ENCODE assay signal across 22 cellular contexts in the genomic region with DNA sequence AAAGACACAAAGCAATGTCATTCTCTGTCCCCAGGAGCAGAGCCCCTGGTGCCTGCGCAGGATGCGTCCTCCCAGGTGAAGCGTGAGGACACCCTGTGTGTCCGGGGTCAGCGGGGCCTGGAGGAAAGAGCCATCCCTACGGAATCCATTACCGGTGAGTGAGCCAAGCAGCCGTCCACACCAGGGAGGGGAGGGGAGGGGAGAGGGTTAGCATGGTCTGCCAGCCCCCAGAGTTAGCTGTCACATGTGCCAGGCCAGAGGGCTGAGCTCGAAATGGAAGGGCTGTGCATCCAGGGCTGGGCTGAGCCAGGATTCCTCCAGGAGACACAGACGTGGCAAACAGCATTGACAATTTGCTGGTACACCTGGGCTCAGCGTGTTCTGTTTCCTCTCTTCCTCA. TPM values are rescaled to one million over a fixed set of nuclear protein-coding genes. Genes with fewer than 3 reads are reported as not detected.
DNase-seq lines count a peak whose midpoint lies in the region; ATAC-seq, FAIRE-seq and TF ChIP-seq lines count a peak whose summit lies in the region.
"Had no signal": no experiment of that assay in that cellular context is flagged by ENCODE, and none has a peak within 500 bp of the region (broad histone marks: within the 10 kb centered on the region; RNA-seq: fewer than 3 reads in every experiment).

No MANE protein-coding gene starts in this region.

- H3K9me3 Mint-ChIP-seq in activated CD8-positive, alpha-beta memory T cell treated with anti-CD3 and anti-CD28 coated beads, Interleukin-2, amount 10 ng/mL, durations not matched to agents 7 days and 5 days (ENCODE audit: low read depth), result no peaks in the 10 kb centered on the region
- peaks cover 2% of the 10 kb centered on the region for H3K9me3 Mint-ChIP-seq in activated CD4-positive, alpha-beta memory T cell treated with anti-CD3 and anti-CD28 coated beads, Interleukin-2, amount 10 ng/mL, durations not matched to agents 7 days and 5 days
- H3K9me3 Mint-ChIP-seq: GM23338 had no signal

- ATAC-seq in activated CD8-positive, alpha-beta memory T cell treated with anti-CD3 and anti-CD28 coated beads, Interleukin-2, amount 10 ng/mL, durations not matched to agents 7 days and 5 days, result no peak
- ATAC-seq in Right ventricle myocardium superior (ENCODE audit: poor library complexity), result peak; percentile 72
- no peak for ATAC-seq in left colon

- POLR2A ChIA-PET in activated CD4-positive, alpha-beta memory T cell treated with anti-CD3 and anti-CD28 coated beads, Interleukin-2, amount 10 ng/mL, durations not matched to agents 7 days and 5 days (lab: Charles Lee), result interaction anchor here (0.7 to 3.6 kb wide), 6 partner anchors 11 to 222 kb away, joined by 3 to 33 read pairs (median 4); a partner anchor contains a TSS

- H3K4me1 ChIP-seq in right atrium auricular region, result no peaks in the 10 kb centered on the region
- no peaks in the 10 kb centered on the region for H3K4me1 ChIP-seq in kidney (ENCODE audit: control insufficient read depth in 1 of 2, insufficient read depth in 1 of 2, low read depth in 1 of 2, low read length in 2 of 2)
- H3K4me1 ChIP-seq: HAP-1 had no signal

- H3K9me3 ChIP-seq in right atrium auricular region (no peaks in the 10 kb centered on the region), kidney (ENCODE audit: control insufficient read depth in 1 of 2, low read length in 2 of 2) (no peaks in the 10 kb centered on the region)
- H3K9me3 ChIP-seq: HAP-1 had no signal

- H3K36me3 ChIP-seq in right atrium auricular region, result peaks cover 85% of the 10 kb centered on the region
- peaks cover 59 to 72% of the 10 kb centered on the region in 2 donors for H3K36me3 ChIP-seq in kidney (ENCODE audit: control insufficient read depth in 1 of 2, insufficient read depth in 2 of 2, low read length in 2 of 2)

- H3K9ac ChIP-seq in kidney (ENCODE audit: low read length in 2 of 2), result no peak overlapping the region

- H3K27ac ChIP-seq in right atrium auricular region (no peak overlapping the region), kidney (ENCODE audit: low read depth in 2 of 2, low read length in 2 of 2) (no peak overlapping the region)
- H3K27ac ChIP-seq: C4-2B had no signal

- no peaks in the 10 kb centered on the region for H3K27me3 ChIP-seq in right atrium auricular region

- no peak for FAIRE-seq in kidney (lab: Jason Lieb, UNC)
- FAIRE-seq: A204.1, G401.6, GM12892, RCC 7860 had no signal

- CTCF ChIA-PET in activated CD8-positive, alpha-beta memory T cell treated with anti-CD3 and anti-CD28 coated beads, Interleukin-2, amount 10 ng/mL, durations not matched to agents 7 days and 5 days (lab: Charles Lee), result interaction anchor here (0.7 to 2.7 kb wide), 5 partner anchors 37 to 205 kb away, joined by 3 to 8 read pairs (median 4); a partner anchor contains a TSS
- CTCF ChIA-PET in activated CD4-positive, alpha-beta memory T cell treated with anti-CD3 and anti-CD28 coated beads, Interleukin-2, amount 10 ng/mL, durations not matched to agents 7 days and 5 days (lab: Charles Lee), result interaction anchor here (0.7 to 3.1 kb wide), 7 partner anchors 11 to 74 kb away, joined by 3 to 16 read pairs (median 5); a partner anchor contains a TSS

- peaks cover 80% of the 10 kb centered on the region for H3K36me3 Mint-ChIP-seq in activated CD8-positive, alpha-beta memory T cell treated with anti-CD3 and anti-CD28 coated beads, Interleukin-2, amount 10 ng/mL, durations not matched to agents 7 days and 5 days
- H3K36me3 Mint-ChIP-seq in activated CD4-positive, alpha-beta memory T cell treated with anti-CD3 and anti-CD28 coated beads, Interleukin-2, amount 10 ng/mL, durations not matched to agents 7 days and 5 days (ENCODE audit: low read depth), result peaks cover 80% of the 10 kb centered on the region

- TF ChIP-seq CTCF in right atrium auricular region (IDR thresholded peaks at IDR 0.05), result no peak
- TF ChIP-seq CTCF in kidney (IDR thresholded peaks at IDR 0.05; ENCODE audit: borderline replicate concordance, extremely low read depth, insufficient read depth), result no peak

- intact Hi-C loops in Right ventricle myocardium superior (cut with DNase I) (no loop called here), kidney (cut with DNase I) (no loop called here), left colon (cut with DNase I, micrococcal nuclease) (no loop called here)

- H3K27ac Mint-ChIP-seq in activated CD8-positive, alpha-beta memory T cell treated with anti-CD3 and anti-CD28 coated beads, Interleukin-2, amount 10 ng/mL, durations not matched to agents 7 days and 5 days, result peak overlapping the region; percentile 82
- H3K27ac Mint-ChIP-seq in activated CD4-positive, alpha-beta memory T cell treated with anti-CD3 and anti-CD28 coated beads, Interleukin-2, amount 10 ng/mL, durations not matched to agents 7 days and 5 days, result peak overlapping the region; percentile 83

- no peak for DNase-seq in activated CD8-positive, alpha-beta memory T cell treated with anti-CD3 and anti-CD28 coated beads, Interleukin-2, amount 10 ng/mL, durations not matched to agents 7 days and 5 days
- DNase-seq in activated CD8-positive, alpha-beta memory T cell treated with anti-CD3 and anti-CD28 coated beads for 24 hours, result no peak
- DNase-seq in Right ventricle myocardium superior (peak; percentile 47), right atrium auricular region (ENCODE audit: low spot score) (no peak), kidney (peak; percentile 31), left colon (no peak)
- DNase-seq in activated CD4-positive, alpha-beta memory T cell treated with anti-CD3 and anti-CD28 coated beads, Interleukin-2, amount 10 ng/mL, durations not matched to agents 7 days and 5 days, result no peak
- DNase-seq: Kasumi-1, NCI-H1417, NCI-H1694 treated with DMSO at 0.1 percent for 48 hours, NCI-H2107, NCI-H446 treated with DMSO at 0.1 percent for 48 hours, NCI-H526 treated with DMSO at 0.1 percent for 48 hours, OCI-M1, SHP77 had no signal

- H3K4me1 Mint-ChIP-seq in activated CD8-positive, alpha-beta memory T cell treated with anti-CD3 and anti-CD28 coated beads, Interleukin-2, amount 10 ng/mL, durations not matched to agents 7 days and 5 days, result peaks cover 49% of the 10 kb centered on the region
- peaks cover 58% of the 10 kb centered on the region for H3K4me1 Mint-ChIP-seq in activated CD4-positive, alpha-beta memory T cell treated with anti-CD3 and anti-CD28 coated beads, Interleukin-2, amount 10 ng/mL, durations not matched to agents 7 days and 5 days

- H3K4me3 ChIP-seq in right atrium auricular region (no peak overlapping the region), kidney (ENCODE audit: low read length in 2 of 2) (no peak overlapping the region)
- H3K4me3 ChIP-seq: GM23338, HAP-1 had no signal

- H3K4me3 Mint-ChIP-seq in activated CD8-positive, alpha-beta memory T cell treated with anti-CD3 and anti-CD28 coated beads, Interleukin-2, amount 10 ng/mL, durations not matched to agents 7 days and 5 days, result no peak overlapping the region
- no peak overlapping the region for H3K4me3 Mint-ChIP-seq in activated CD4-positive, alpha-beta memory T cell treated with anti-CD3 and anti-CD28 coated beads, Interleukin-2, amount 10 ng/mL, durations not matched to agents 7 days and 5 days
- H3K4me3 Mint-ChIP-seq: GM23338 had no signal

- H3K27me3 Mint-ChIP-seq in activated CD8-positive, alpha-beta memory T cell treated with anti-CD3 and anti-CD28 coated beads, Interleukin-2, amount 10 ng/mL, durations not matched to agents 7 days and 5 days, result no peaks in the 10 kb centered on the region
- H3K27me3 Mint-ChIP-seq in activated CD4-positive, alpha-beta memory T cell treated with anti-CD3 and anti-CD28 coated beads, Interleukin-2, amount 10 ng/mL, durations not matched to agents 7 days and 5 days, result no peaks in the 10 kb centered on the region

RNA-seq across cellular contexts. Expression of a gene that starts 15.2 kb away (rescaled TPM):
- 10 to 100 TPM; 42.0 to 49.7 TPM for total RNA-seq in activated CD8-positive, alpha-beta memory T cell treated with anti-CD3 and anti-CD28 coated beads, Interleukin-2, amount 10 ng/mL, durations not matched to agents 7 days and 5 days
- total RNA-seq in Right ventricle myocardium superior (11.1 TPM), right atrium auricular region (10 to 100 TPM; 10.7 to 12.1 TPM), kidney (24.5 TPM), left colon (10 to 100 TPM; 24.2 to 25.0 TPM)
- total RNA-seq in activated CD4-positive, alpha-beta memory T cell treated with anti-CD3 and anti-CD28 coated beads, Interleukin-2, amount 10 ng/mL, durations not matched to agents 7 days and 5 days, result 10 to 100 TPM; 66.1 to 66.6 TPM
- 9.3 TPM for polyA plus RNA-seq in kidney (ENCODE audit: insufficient read depth, low read depth, low replicate concordance)

RNA-seq across cellular contexts. Expression of a gene that starts 28.9 kb away (rescaled TPM):
- 10 to 100 TPM; 12.8 to 14.2 TPM for total RNA-seq in activated CD8-positive, alpha-beta memory T cell treated with anti-CD3 and anti-CD28 coated beads, Interleukin-2, amount 10 ng/mL, durations not matched to agents 7 days and 5 days
- 5.5 TPM for total RNA-seq in Right ventricle myocardium superior
- total RNA-seq in right atrium auricular region, result 1 to 10 TPM; 2.5 to 3.0 TPM
- 10 to 100 TPM; 13.5 to 14.5 TPM for total RNA-seq in activated CD4-positive, alpha-beta memory T cell treated with anti-CD3 and anti-CD28 coated beads, Interleukin-2, amount 10 ng/mL, durations not matched to agents 7 days and 5 days
- total RNA-seq in kidney, result 13.4 TPM
- polyA plus RNA-seq in kidney (ENCODE audit: insufficient read depth, low read depth, low replicate concordance), result 7.9 TPM
- total RNA-seq in left colon, result 1 to 10 TPM; 9.3 to 9.7 TPM

RNA-seq across cellular contexts. Expression of a gene that starts 51.4 kb away (rescaled TPM):
- total RNA-seq in activated CD8-positive, alpha-beta memory T cell treated with anti-CD3 and anti-CD28 coated beads, Interleukin-2, amount 10 ng/mL, durations not matched to agents 7 days and 5 days, result 10 to 100 TPM; 14.8 to 15.5 TPM
- total RNA-seq in Right ventricle myocardium superior (4.0 TPM), right atrium auricular region (1 to 10 TPM; 3.7 to 5.1 TPM), kidney (21.8 TPM), left colon (10 to 100 TPM; 10.6 to 10.8 TPM)
- total RNA-seq in activated CD4-positive, alpha-beta memory T cell treated with anti-CD3 and anti-CD28 coated beads, Interleukin-2, amount 10 ng/mL, durations not matched to agents 7 days and 5 days, result 10 to 100 TPM; 14.4 to 15.8 TPM
- polyA plus RNA-seq in kidney (ENCODE audit: insufficient read depth, low read depth, low replicate concordance), result 3.6 TPM

Comparison
In these comparisons a context has a peak if more than half of its experiments do, and no peak if none do; other contexts are left out.
1. DNase-seq: peak in Right ventricle myocardium superior (single experiment) and kidney (single experiment); none in activated CD8-positive, alpha-beta memory T cell treated with anti-CD3 and anti-CD28 coated beads, Interleukin-2, amount 10 ng/mL, durations not matched to agents 7 days and 5 days (single experiment), activated CD8-positive, alpha-beta memory T cell treated with anti-CD3 and anti-CD28 coated beads for 24 hours (single experiment), right atrium auricular region (single experiment), activated CD4-positive, alpha-beta memory T cell treated with anti-CD3 and anti-CD28 coated beads, Interleukin-2, amount 10 ng/mL, durations not matched to agents 7 days and 5 days (single experiment) and left colon (0 of 2).